ENCODE assay signal across 1 cellular context in genomic region chr3:150150633-150151032, GRCh38.
TF ChIP-seq lines count a peak whose summit lies in the region.

No MANE protein-coding gene starts in this region.

TF ChIP-seq in GM23338, 12 proteins besides CTCF, POLR2A, EP300 and RAD21 (continued from another document):
- TF ChIP-seq ZNF462 (CRISPR knock-in tag; IDR thresholded peaks at IDR 0.05), result no peak
- TF ChIP-seq ZNF114 (CRISPR knock-in tag; IDR thresholded peaks at IDR 0.05), result no peak
- TF ChIP-seq ZNF331 (CRISPR knock-in tag; IDR thresholded peaks at IDR 0.05; ENCODE audit: low read depth), result no peak
- TF ChIP-seq NANOG (IDR thresholded peaks at IDR 0.05; ENCODE audit: borderline replicate concordance), result no peak
